Comparison of ENCODE assay signal across 8 cellular contexts in the genomic region with DNA sequence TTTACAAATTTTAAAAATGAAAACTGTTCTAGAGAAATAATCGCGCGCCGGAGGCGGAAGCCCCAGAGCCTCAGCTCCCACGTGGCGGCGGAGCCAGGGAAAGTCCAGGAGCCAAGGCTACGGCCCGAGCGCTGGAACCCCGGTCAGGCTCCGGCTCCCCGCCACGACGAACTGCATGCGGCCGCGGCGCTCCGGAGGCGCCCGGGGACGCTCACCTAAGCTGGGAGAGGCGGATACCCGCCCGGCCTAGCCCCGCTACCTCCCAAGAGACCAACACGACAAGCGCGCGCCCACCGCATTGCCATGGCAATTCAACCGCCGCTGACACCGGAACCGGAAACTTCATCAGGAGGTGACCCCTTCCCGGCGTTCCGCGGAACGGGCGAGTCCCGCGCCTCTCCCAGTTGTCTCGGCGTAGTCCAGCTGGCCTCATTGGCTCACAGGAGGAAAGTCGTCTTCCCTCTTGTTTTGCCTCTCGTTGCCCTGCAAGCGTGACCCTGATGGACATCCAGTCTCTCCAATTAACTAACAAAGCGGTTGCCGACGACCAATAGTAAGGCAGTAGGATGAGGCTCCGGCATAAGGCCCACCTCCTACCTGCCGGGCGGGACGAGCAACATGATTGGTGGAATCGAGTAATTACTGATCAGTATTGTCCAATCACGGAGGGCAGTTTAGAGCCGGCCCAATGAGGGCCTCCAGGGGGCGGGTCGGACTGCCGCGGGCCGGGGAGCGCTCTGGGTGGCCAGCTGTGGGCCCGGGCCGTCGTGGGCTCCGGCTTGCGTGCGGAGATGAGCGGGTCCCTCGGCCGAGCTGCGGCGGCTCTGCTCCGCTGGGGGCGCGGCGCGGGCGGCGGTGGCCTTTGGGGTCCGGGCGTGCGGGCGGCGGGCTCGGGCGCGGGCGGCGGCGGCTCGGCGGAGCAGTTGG. TPM values are rescaled to one million over a fixed set of nuclear protein-coding genes. Genes with fewer than 3 reads are reported as not detected.
DNase-seq lines count a peak whose midpoint lies in the region; ATAC-seq and TF ChIP-seq lines count a peak whose summit lies in the region.

A gene (plus strand): TSS at position 752 of the 927 bp plus-strand sequence. CDS start 40 bp downstream, at position 792.

- peaks cover 37% of the 10 kb centered on the region for H3K36me3 ChIP-seq in RWPE2 (ENCODE audit: low read depth)
- H3K36me3 ChIP-seq in fibroblast of lung (ENCODE audit: control insufficient read depth, insufficient read depth, low read length): no peaks in the 10 kb centered on the region
- H3K36me3 ChIP-seq in naive thymus-derived CD4-positive, alpha-beta T cell (ENCODE audit: control insufficient read depth in 2 of 3, insufficient read depth in 3 of 3, low read length in 3 of 3): peaks cover 0 to 8% (median 0%) of the 10 kb centered on the region in 3 experiments

- peak within 1 kb of the TSS; percentile 99 for H3K4me2 ChIP-seq in fibroblast of lung (ENCODE audit: extremely low read depth, insufficient read depth, low read length)

- peak; percentile 100 for DNase-seq in EH (ENCODE audit: low read depth)
- peak; percentile 100 for DNase-seq in H4 (ENCODE audit: low spot score)
- peak; percentile 99 for DNase-seq in LoVo (ENCODE audit: low spot score)
- peak; percentile 99 for DNase-seq in RWPE2 (ENCODE audit: low spot score)
- peak; percentile 99 for DNase-seq in activated T-helper 2 cell treated with anti-CD3 and anti-CD28 coated beads, Interferon-gamma antibody, Interleukin-2, Interleukin-4, amounts not matched to agents 10 μg/mL and 5 μg/mL and 100 μg/mL, durations not matched to agents 14 hours and 24 hours and 36 hours (ENCODE audit: low spot score)
- DNase-seq in fibroblast of lung (ENCODE audit: low read depth in 2 of 2): peak; percentile 100
- peak; percentile 88 to 100 (median 99) for DNase-seq in naive thymus-derived CD4-positive, alpha-beta T cell
- peak; percentile 100 for DNase-seq in stimulated activated naive B cell treated with anti-CD40 and anti-IgM and Interleukin-4, amounts not matched to agents 10 μg/mL and 1 μg/mL and 100 μg/mL, for 72 hours

- H3K36me3 Mint-ChIP-seq in activated T-helper 2 cell treated with anti-CD3 and anti-CD28 coated beads, Interferon-gamma antibody, Interleukin-2, Interleukin-4, amounts not matched to agents 10 μg/mL and 5 μg/mL and 100 μg/mL, durations not matched to agents 14 hours and 24 hours and 36 hours (ENCODE audit: low read depth): peaks cover 47% of the 10 kb centered on the region
- peaks cover 0 to 12% (median 4%) of the 10 kb centered on the region in 5 donors for H3K36me3 Mint-ChIP-seq in naive thymus-derived CD4-positive, alpha-beta T cell
- H3K36me3 Mint-ChIP-seq in stimulated activated naive B cell treated with anti-CD40 and anti-IgM and Interleukin-4, amounts not matched to agents 10 μg/mL and 1 μg/mL and 100 μg/mL, for 72 hours: peaks cover 5 to 24% of the 10 kb centered on the region in 2 donors

- peak within 1 kb of the TSS; percentile 92 for H3K27ac Mint-ChIP-seq in activated T-helper 2 cell treated with anti-CD3 and anti-CD28 coated beads, Interferon-gamma antibody, Interleukin-2, Interleukin-4, amounts not matched to agents 10 μg/mL and 5 μg/mL and 100 μg/mL, durations not matched to agents 14 hours and 24 hours and 36 hours
- peak within 1 kb of the TSS; percentile 71 to 99 (median 97) for H3K27ac Mint-ChIP-seq in naive thymus-derived CD4-positive, alpha-beta T cell
- H3K27ac Mint-ChIP-seq in stimulated activated naive B cell treated with anti-CD40 and anti-IgM and Interleukin-4, amounts not matched to agents 10 μg/mL and 1 μg/mL and 100 μg/mL, for 72 hours: peak within 1 kb of the TSS; percentile 97

- H3K79me2 ChIP-seq in fibroblast of lung (ENCODE audit: control insufficient read depth, insufficient read depth, low read length): peaks cover 85% of the 10 kb centered on the region

- peak within 1 kb of the TSS; percentile 23 for H2AFZ ChIP-seq in fibroblast of lung (ENCODE audit: low read length)

- H3K4me1 ChIP-seq in RWPE2 (ENCODE audit: insufficient read depth, poor library complexity, severe bottlenecking) (peaks cover 38% of the 10 kb centered on the region), fibroblast of lung (ENCODE audit: control insufficient read depth, extremely low read depth, insufficient read depth, low read length) (peaks cover 14% of the 10 kb centered on the region)
- H3K4me1 ChIP-seq in naive thymus-derived CD4-positive, alpha-beta T cell (ENCODE audit: control insufficient read depth in 2 of 2, insufficient read depth in 2 of 2, low read length in 2 of 2): peaks cover 25 to 27% of the 10 kb centered on the region in 2 donors

- no peaks in the 10 kb centered on the region for H4K20me1 ChIP-seq in fibroblast of lung (ENCODE audit: control insufficient read depth, extremely low read depth, insufficient read depth, low read length)

- H3K27me3 ChIP-seq in RWPE2 (ENCODE audit: insufficient read depth, poor library complexity, severe bottlenecking): no peaks in the 10 kb centered on the region
- H3K27me3 ChIP-seq in fibroblast of lung (ENCODE audit: control insufficient read depth, insufficient read depth, low read length): no peaks in the 10 kb centered on the region
- H3K27me3 ChIP-seq in naive thymus-derived CD4-positive, alpha-beta T cell (ENCODE audit: control insufficient read depth in 2 of 2, insufficient read depth in 2 of 2, low read length in 2 of 2): no peaks in the 10 kb centered on the region

- H3K9ac ChIP-seq in fibroblast of lung (ENCODE audit: insufficient read depth, low read length): peak within 1 kb of the TSS; percentile 89

- TF ChIP-seq CTCF in RWPE2 (IDR thresholded peaks at IDR 0.05; ENCODE audit: poor library complexity, severe bottlenecking) (no peak), fibroblast of lung (conservative IDR thresholded peaks at IDR 0.05 in 1 of 2, IDR thresholded peaks at IDR 0.05 in 1 of 2; ENCODE audit: low read depth in 1 of 2, low read length in 2 of 2) (no peak)

- H3K4me3 Mint-ChIP-seq in activated T-helper 2 cell treated with anti-CD3 and anti-CD28 coated beads, Interferon-gamma antibody, Interleukin-2, Interleukin-4, amounts not matched to agents 10 μg/mL and 5 μg/mL and 100 μg/mL, durations not matched to agents 14 hours and 24 hours and 36 hours (ENCODE audit: low read depth): peak within 1 kb of the TSS; percentile 99
- peak within 1 kb of the TSS; percentile 90 to 99 (median 94) for H3K4me3 Mint-ChIP-seq in naive thymus-derived CD4-positive, alpha-beta T cell
- H3K4me3 Mint-ChIP-seq in stimulated activated naive B cell treated with anti-CD40 and anti-IgM and Interleukin-4, amounts not matched to agents 10 μg/mL and 1 μg/mL and 100 μg/mL, for 72 hours: peak within 1 kb of the TSS; percentile 98 to 99

- H3K27ac ChIP-seq in RWPE2 (ENCODE audit: poor library complexity, severe bottlenecking) (peak within 1 kb of the TSS; percentile 70), fibroblast of lung (ENCODE audit: insufficient read depth, low read length) (peak within 1 kb of the TSS; percentile 81)
- H3K27ac ChIP-seq in naive thymus-derived CD4-positive, alpha-beta T cell (ENCODE audit: low read depth, low read length): peak within 1 kb of the TSS; percentile 83

- H3K9me3 ChIP-seq in RWPE2 (ENCODE audit: severe bottlenecking) (no peaks in the 10 kb centered on the region), fibroblast of lung (ENCODE audit: control insufficient read depth, insufficient read depth, low read depth, low read length) (no peaks in the 10 kb centered on the region)
- H3K9me3 ChIP-seq in naive thymus-derived CD4-positive, alpha-beta T cell (ENCODE audit: control insufficient read depth in 2 of 3, low read length in 3 of 3): no peaks in the 10 kb centered on the region

- H3K27me3 Mint-ChIP-seq in activated T-helper 2 cell treated with anti-CD3 and anti-CD28 coated beads, Interferon-gamma antibody, Interleukin-2, Interleukin-4, amounts not matched to agents 10 μg/mL and 5 μg/mL and 100 μg/mL, durations not matched to agents 14 hours and 24 hours and 36 hours (ENCODE audit: low read depth): no peaks in the 10 kb centered on the region
- no peaks in the 10 kb centered on the region for H3K27me3 Mint-ChIP-seq in naive thymus-derived CD4-positive, alpha-beta T cell
- no peaks in the 10 kb centered on the region for H3K27me3 Mint-ChIP-seq in stimulated activated naive B cell treated with anti-CD40 and anti-IgM and Interleukin-4, amounts not matched to agents 10 μg/mL and 1 μg/mL and 100 μg/mL, for 72 hours

- no peaks in the 10 kb centered on the region for H3K9me3 Mint-ChIP-seq in activated T-helper 2 cell treated with anti-CD3 and anti-CD28 coated beads, Interferon-gamma antibody, Interleukin-2, Interleukin-4, amounts not matched to agents 10 μg/mL and 5 μg/mL and 100 μg/mL, durations not matched to agents 14 hours and 24 hours and 36 hours
- no peaks in the 10 kb centered on the region for H3K9me3 Mint-ChIP-seq in naive thymus-derived CD4-positive, alpha-beta T cell
- no peaks in the 10 kb centered on the region for H3K9me3 Mint-ChIP-seq in stimulated activated naive B cell treated with anti-CD40 and anti-IgM and Interleukin-4, amounts not matched to agents 10 μg/mL and 1 μg/mL and 100 μg/mL, for 72 hours

- CTCF ChIA-PET in naive thymus-derived CD4-positive, alpha-beta T cell (lab: Charles Lee): interaction anchor here (0.6 to 2.6 kb wide), 4 partner anchors 10 to 108 kb away, joined by 3 to 11 read pairs (median 7); no protein-coding TSS in a partner anchor

- peak; percentile 92 for ATAC-seq in RWPE2 (ENCODE audit: low read depth)
- peak; percentile 92 for ATAC-seq in naive thymus-derived CD4-positive, alpha-beta T cell
- ATAC-seq in stimulated activated naive B cell treated with anti-CD40 and anti-IgM and Interleukin-4, amounts not matched to agents 10 μg/mL and 1 μg/mL and 100 μg/mL, for 72 hours (replicated peaks): peak; percentile 90

- POLR2A ChIA-PET in naive thymus-derived CD4-positive, alpha-beta T cell (lab: Charles Lee): interaction anchor here (0.7 to 3.2 kb wide), 10 partner anchors 10 to 92 kb away, joined by 3 to 26 read pairs (median 4); a partner anchor contains a TSS

- H3K4me1 Mint-ChIP-seq in activated T-helper 2 cell treated with anti-CD3 and anti-CD28 coated beads, Interferon-gamma antibody, Interleukin-2, Interleukin-4, amounts not matched to agents 10 μg/mL and 5 μg/mL and 100 μg/mL, durations not matched to agents 14 hours and 24 hours and 36 hours (ENCODE audit: low read depth): peaks cover 51% of the 10 kb centered on the region
- H3K4me1 Mint-ChIP-seq in naive thymus-derived CD4-positive, alpha-beta T cell: peaks cover 35 to 92% (median 75%) of the 10 kb centered on the region in 7 donors
- H3K4me1 Mint-ChIP-seq in stimulated activated naive B cell treated with anti-CD40 and anti-IgM and Interleukin-4, amounts not matched to agents 10 μg/mL and 1 μg/mL and 100 μg/mL, for 72 hours: peaks cover 42 to 63% of the 10 kb centered on the region in 2 donors

- intact Hi-C loops in activated T-helper 2 cell treated with anti-CD3 and anti-CD28 coated beads, Interferon-gamma antibody, Interleukin-2, Interleukin-4, amounts not matched to agents 10 μg/mL and 5 μg/mL and 100 μg/mL, durations not matched to agents 14 hours and 24 hours and 36 hours (cut with micrococcal nuclease): loop anchor here (1.0 to 2.0 kb wide), 3 partner anchors 11 to 92 kb away; a partner anchor contains a TSS
- intact Hi-C loops in naive thymus-derived CD4-positive, alpha-beta T cell (cut with micrococcal nuclease): loop anchor here (1.0 to 5.0 kb wide), 14 partner anchors 10 to 1454 kb away; a partner anchor contains a TSS

- H3K4me3 ChIP-seq in RWPE2 (ENCODE audit: severe bottlenecking): peak within 1 kb of the TSS; percentile 98
- peak within 1 kb of the TSS; percentile 67 to 95 (median 78) for H3K4me3 ChIP-seq in fibroblast of lung (replicated peaks in 1 of 4; ENCODE audit: control extremely low read depth in 1 of 4, insufficient read depth in 1 of 4, low read depth in 3 of 4, low read length in 4 of 4)
- H3K4me3 ChIP-seq in naive thymus-derived CD4-positive, alpha-beta T cell (ENCODE audit: low read length): peak within 1 kb of the TSS; percentile 77

RNA-seq across cellular contexts. Expression of the gene that starts here (rescaled TPM):
- total RNA-seq in H4 (2014; rRNA removed; shearing (Covaris generic)): 74.4 and 79.7 TPM in 2 replicates
- 32.4 and 39.4 TPM in 2 replicates for total RNA-seq in activated T-helper 2 cell treated with anti-CD3 and anti-CD28 coated beads, Interferon-gamma antibody, Interleukin-2, Interleukin-4, amounts not matched to agents 10 μg/mL and 5 μg/mL and 100 μg/mL, durations not matched to agents 14 hours and 24 hours and 36 hours
- total RNA-seq in fibroblast of lung: 28.4 and 28.5 TPM in 2 replicates
- 47.6 and 53.5 TPM in 2 replicates for polyA plus RNA-seq in fibroblast of lung
- polyA plus RNA-seq in fibroblast of lung (2012): 38.1 and 43.4 TPM in 2 replicates
- 3.4 and 8.7 TPM in 2 replicates for polyA minus RNA-seq in fibroblast of lung (ENCODE audit: low replicate concordance)
- 10 to 100 TPM; 12.3 to 31.6 (median 19.8) TPM for total RNA-seq in naive thymus-derived CD4-positive, alpha-beta T cell
- polyA plus RNA-seq in naive thymus-derived CD4-positive, alpha-beta T cell: 10 to 100 TPM; 55.2 to 56.9 TPM

Comparison
In these comparisons a context has a peak if more than half of its experiments do, and no peak if none do; other contexts are left out.
1. Peak in every context shown above with its lines: DNase-seq, ATAC-seq, H3K4me3 ChIP-seq and H3K27ac ChIP-seq.